Comparison of ENCODE assay signal across 8 cellular contexts in the genomic region with DNA sequence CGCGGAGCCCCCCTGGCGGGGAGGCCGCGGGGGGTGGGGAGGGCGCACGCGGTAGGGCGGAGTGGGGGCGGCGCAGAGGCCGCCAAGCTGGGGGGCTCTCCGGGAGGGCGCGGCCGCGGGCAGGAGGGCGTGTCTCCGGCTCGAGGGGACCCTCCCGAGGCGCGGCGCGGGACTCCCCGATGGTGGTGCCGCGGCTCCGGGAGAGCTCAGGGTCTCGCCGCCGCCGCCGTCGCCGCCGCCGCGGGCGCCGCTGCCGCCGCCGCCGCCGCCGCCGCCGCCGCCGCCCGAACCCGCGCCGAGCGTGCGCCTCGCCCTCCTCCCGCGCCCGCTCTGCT. TPM values are rescaled to one million over a fixed set of nuclear protein-coding genes. Genes with fewer than 3 reads are reported as not detected.
DNase-seq lines count a peak whose midpoint lies in the region; ATAC-seq and TF ChIP-seq lines count a peak whose summit lies in the region.
"Had no signal": no experiment of that assay in that cellular context is flagged by ENCODE, and none has a peak within 500 bp of the region (broad histone marks: within the 10 kb centered on the region; RNA-seq: fewer than 3 reads in every experiment).

A gene (plus strand): TSS at position 314 of the 335 bp plus-strand sequence. CDS start 27 bp downstream, outside the sequence.

- H3K9me3 Mint-ChIP-seq in activated naive CD8-positive, alpha-beta T cell treated with anti-CD3 and anti-CD28 coated beads for 36 hours, result no peaks in the 10 kb centered on the region
- no peaks in the 10 kb centered on the region for H3K9me3 Mint-ChIP-seq in memory B cell
- no peaks in the 10 kb centered on the region for H3K9me3 Mint-ChIP-seq in stimulated activated naive CD8-positive, alpha-beta T cell treated with anti-CD3 and anti-CD28 coated beads, Interleukin-15, Interleukin-2, amounts not matched to agents 100 ng/mL and 50 ng/mL, for 24 hours

- intact Hi-C loops in left lung (cut with DNase I), result no loop called here

- ATAC-seq in memory B cell (ENCODE audit: low read depth) (no peak), left lung (no peak)

- H3K36me3 ChIP-seq in HEK293 (ENCODE audit: control insufficient read depth in 2 of 2, insufficient read depth in 1 of 2, low read length in 2 of 2), result no peaks in the 10 kb centered on the region
- H3K36me3 ChIP-seq in left lung, result no peaks in the 10 kb centered on the region
- H3K36me3 ChIP-seq: adrenal gland had no signal

- H3K4me3 Mint-ChIP-seq in activated naive CD8-positive, alpha-beta T cell treated with anti-CD3 and anti-CD28 coated beads for 36 hours, result peak within 1 kb of the TSS; percentile 53
- H3K4me3 Mint-ChIP-seq in memory B cell, result peak within 1 kb of the TSS; percentile 73
- peak within 1 kb of the TSS; percentile 39 for H3K4me3 Mint-ChIP-seq in stimulated activated naive CD8-positive, alpha-beta T cell treated with anti-CD3 and anti-CD28 coated beads, Interleukin-15, Interleukin-2, amounts not matched to agents 100 ng/mL and 50 ng/mL, for 24 hours

- POLR2A ChIA-PET in HEK293 (lab: Yijun Ruan, JAX), result interaction anchor here (0.6 kb wide), 1 partner anchor 241 kb away, joined by 4 read pairs; no protein-coding TSS in a partner anchor

- peaks cover 6% of the 10 kb centered on the region for H3K4me1 Mint-ChIP-seq in activated naive CD8-positive, alpha-beta T cell treated with anti-CD3 and anti-CD28 coated beads for 36 hours
- peaks cover 10% of the 10 kb centered on the region for H3K4me1 Mint-ChIP-seq in memory B cell
- peaks cover 9% of the 10 kb centered on the region for H3K4me1 Mint-ChIP-seq in stimulated activated naive CD8-positive, alpha-beta T cell treated with anti-CD3 and anti-CD28 coated beads, Interleukin-15, Interleukin-2, amounts not matched to agents 100 ng/mL and 50 ng/mL, for 24 hours (ENCODE audit: low read depth)

- H3K27ac ChIP-seq in HEK293 (ENCODE audit: extremely low read depth, low read depth, low read length) (peak within 1 kb of the TSS; percentile 72), left lung (no peak within 1 kb of the TSS)
- H3K27ac ChIP-seq: adrenal gland had no signal

- DNase-seq in activated naive CD8-positive, alpha-beta T cell treated with anti-CD3 and anti-CD28 coated beads for 36 hours, result no peak
- no peak for DNase-seq in memory B cell (ENCODE audit: low spot score in 2 of 2)
- no peak for DNase-seq in left lung
- no peak for DNase-seq in NCI-H2196 treated with DMSO at 0.1 percent for 48 hours (lab: John Stamatoyannopoulos, UW; ENCODE audit: unreplicated experiment)
- no peak for DNase-seq in hepatic stellate cell (ENCODE audit: low spot score)
- DNase-seq: adrenal gland had no signal

- peaks cover 68% of the 10 kb centered on the region for H3K27me3 Mint-ChIP-seq in activated naive CD8-positive, alpha-beta T cell treated with anti-CD3 and anti-CD28 coated beads for 36 hours
- peaks cover 16% of the 10 kb centered on the region for H3K27me3 Mint-ChIP-seq in memory B cell
- H3K27me3 Mint-ChIP-seq in stimulated activated naive CD8-positive, alpha-beta T cell treated with anti-CD3 and anti-CD28 coated beads, Interleukin-15, Interleukin-2, amounts not matched to agents 100 ng/mL and 50 ng/mL, for 24 hours, result peaks cover 49% of the 10 kb centered on the region

- no peak within 1 kb of the TSS for H3K27ac Mint-ChIP-seq in activated naive CD8-positive, alpha-beta T cell treated with anti-CD3 and anti-CD28 coated beads for 36 hours
- no peak within 1 kb of the TSS for H3K27ac Mint-ChIP-seq in memory B cell
- H3K27ac Mint-ChIP-seq in stimulated activated naive CD8-positive, alpha-beta T cell treated with anti-CD3 and anti-CD28 coated beads, Interleukin-15, Interleukin-2, amounts not matched to agents 100 ng/mL and 50 ng/mL, for 24 hours, result no peak within 1 kb of the TSS

- TF ChIP-seq CTCF in HEK293 (tag by site-specific recombination; IDR thresholded peaks at IDR 0.05), result no peak
- TF ChIP-seq CTCF in left lung (IDR thresholded peaks at IDR 0.05), result no peak

- H3K9me3 ChIP-seq in HEK293 (ENCODE audit: control insufficient read depth, insufficient read depth, low read depth, low read length) (no peaks in the 10 kb centered on the region), left lung (no peaks in the 10 kb centered on the region)
- H3K9me3 ChIP-seq: adrenal gland had no signal

- peaks cover 39 to 61% of the 10 kb centered on the region in 2 donors for H3K27me3 ChIP-seq in left lung

- H3K36me3 Mint-ChIP-seq in activated naive CD8-positive, alpha-beta T cell treated with anti-CD3 and anti-CD28 coated beads for 36 hours, result no peaks in the 10 kb centered on the region
- no peaks in the 10 kb centered on the region for H3K36me3 Mint-ChIP-seq in memory B cell
- no peaks in the 10 kb centered on the region for H3K36me3 Mint-ChIP-seq in stimulated activated naive CD8-positive, alpha-beta T cell treated with anti-CD3 and anti-CD28 coated beads, Interleukin-15, Interleukin-2, amounts not matched to agents 100 ng/mL and 50 ng/mL, for 24 hours (ENCODE audit: low read depth)

- H3K4me1 ChIP-seq in HEK293 (ENCODE audit: control insufficient read depth, insufficient read depth, low read length) (no peaks in the 10 kb centered on the region), left lung (no peaks in the 10 kb centered on the region)
- H3K4me1 ChIP-seq: adrenal gland had no signal

- H3K4me3 ChIP-seq in HEK293 (ENCODE audit: low read depth, low read length), result peak within 1 kb of the TSS; percentile 47
- H3K4me3 ChIP-seq in left lung, result peak within 1 kb of the TSS in 1 of 2 donors; percentile 11

- CTCF ChIA-PET in HEK293 (lab: Yijun Ruan, JAX), result no interaction called here

TF ChIP-seq in HEK293, 187 proteins besides CTCF, POLR2A, EP300 and RAD21:
- TF ChIP-seq ZNF24 (tag by site-specific recombination; IDR thresholded peaks at IDR 0.05) (no peak), GLIS1 (tag by site-specific recombination; IDR thresholded peaks at IDR 0.05) (peak; percentile 47; the same call in 1 of the 2 replicates)

RNA-seq across cellular contexts. Expression of the gene that starts here (rescaled TPM):
- not detected for total RNA-seq in activated naive CD8-positive, alpha-beta T cell treated with anti-CD3 and anti-CD28 coated beads for 36 hours
- under 1 TPM; 0.35 to 0.81 TPM for total RNA-seq in left lung
